ENCODE assay signal across 5 cellular contexts in genomic region chr3:4047343-4047742, GRCh38.
"Had no signal": no experiment of that assay in that cellular context is flagged by ENCODE, and none has a peak within 500 bp of the region (broad histone marks: within the 10 kb centered on the region; RNA-seq: fewer than 3 reads in every experiment).

No MANE protein-coding gene starts in this region.

- ATAC-seq: K562 had no signal

- DNase-seq: IMR-90, KBM-7 had no signal

- H3K4me3 ChIP-seq: K562 had no signal

- FAIRE-seq: HTR-8/SVneo, K562 had no signal

- H3K27ac ChIP-seq: HL-60 had no signal
